ENCODE assay signal across 16 cellular contexts in the genomic region with DNA sequence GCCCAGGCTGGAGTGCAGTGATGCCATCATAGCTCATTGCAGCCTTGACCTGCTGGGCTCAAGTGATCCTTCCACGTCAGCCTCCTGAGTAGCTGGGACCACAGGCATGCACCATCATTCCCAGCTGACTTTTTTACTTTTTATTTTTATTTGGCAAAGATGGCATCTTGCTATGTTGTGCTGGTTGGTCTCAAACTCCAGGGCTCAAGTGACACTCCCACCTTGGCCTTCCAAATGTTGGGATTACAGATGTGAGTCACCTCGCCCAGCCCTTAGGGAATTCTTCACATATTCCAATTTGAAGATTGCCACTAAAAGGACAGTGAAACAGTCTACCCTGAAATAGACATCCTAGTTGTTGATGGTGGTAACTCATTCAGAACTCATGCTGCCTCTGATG. TPM values are rescaled to one million over a fixed set of nuclear protein-coding genes. Genes with fewer than 3 reads are reported as not detected.
"Had no signal": no experiment of that assay in that cellular context is flagged by ENCODE, and none has a peak within 500 bp of the region (broad histone marks: within the 10 kb centered on the region; RNA-seq: fewer than 3 reads in every experiment).

No MANE protein-coding gene starts in this region.

- DNase-seq: activated CD4-positive, alpha-beta T cell treated with anti-CD3 and anti-CD28 coated beads, Interleukin-2, amount 10 ng/mL, durations not matched to agents 7 days and 5 days; activated CD8-positive, alpha-beta T cell treated with anti-CD3 and anti-CD28 coated beads, Interleukin-2, amount 10 ng/mL, durations not matched to agents 7 days and 5 days; activated effector memory CD4-positive, alpha-beta T cell treated with Interleukin-2 at 50 U/mL for 16 hours; activated T-cell treated with anti-CD3 and anti-CD28 coated beads, Interleukin-2, amount 50 U/mL, for 24 hours; hypothalamus; kidney; occipital lobe; retina; stimulated activated CD4-positive, alpha-beta T cell treated with anti-CD3 and anti-CD28 coated beads, Interleukin-12 subunit alpha, Interleukin-12 subunit beta, amount 100 ng/mL, for 4 hours; stimulated activated CD4-positive, alpha-beta T cell treated with anti-CD3 and anti-CD28 coated beads, Interleukin-2, amount 100 ng/mL, for 24 hours; stimulated activated naive CD4-positive, alpha-beta T cell treated with Interleukin-2 at 50 U/mL for 16 hours; tibial artery; uterus had no signal

- ATAC-seq: activated CD4-positive, CD25-positive, alpha-beta regulatory T cell treated with anti-CD3 and anti-CD28 coated beads, Interleukin-2, amount 50 U/mL, for 24 hours; activated CD8-positive, alpha-beta T cell treated with anti-CD3 and anti-CD28 coated beads, Interleukin-2, amount 10 ng/mL, durations not matched to agents 7 days and 5 days; left lobe of liver had no signal

RNA-seq across cellular contexts. Expression of gene SUGCT, which starts 27.7 kb away (rescaled TPM):
- total RNA-seq: activated CD4-positive, alpha-beta T cell treated with anti-CD3 and anti-CD28 coated beads, Interleukin-2, amount 10 ng/mL, durations not matched to agents 7 days and 5 days had no signal
- polyA plus RNA-seq: neural cell had no signal
